ENCODE assay signal across 9 cellular contexts in the genomic region with DNA sequence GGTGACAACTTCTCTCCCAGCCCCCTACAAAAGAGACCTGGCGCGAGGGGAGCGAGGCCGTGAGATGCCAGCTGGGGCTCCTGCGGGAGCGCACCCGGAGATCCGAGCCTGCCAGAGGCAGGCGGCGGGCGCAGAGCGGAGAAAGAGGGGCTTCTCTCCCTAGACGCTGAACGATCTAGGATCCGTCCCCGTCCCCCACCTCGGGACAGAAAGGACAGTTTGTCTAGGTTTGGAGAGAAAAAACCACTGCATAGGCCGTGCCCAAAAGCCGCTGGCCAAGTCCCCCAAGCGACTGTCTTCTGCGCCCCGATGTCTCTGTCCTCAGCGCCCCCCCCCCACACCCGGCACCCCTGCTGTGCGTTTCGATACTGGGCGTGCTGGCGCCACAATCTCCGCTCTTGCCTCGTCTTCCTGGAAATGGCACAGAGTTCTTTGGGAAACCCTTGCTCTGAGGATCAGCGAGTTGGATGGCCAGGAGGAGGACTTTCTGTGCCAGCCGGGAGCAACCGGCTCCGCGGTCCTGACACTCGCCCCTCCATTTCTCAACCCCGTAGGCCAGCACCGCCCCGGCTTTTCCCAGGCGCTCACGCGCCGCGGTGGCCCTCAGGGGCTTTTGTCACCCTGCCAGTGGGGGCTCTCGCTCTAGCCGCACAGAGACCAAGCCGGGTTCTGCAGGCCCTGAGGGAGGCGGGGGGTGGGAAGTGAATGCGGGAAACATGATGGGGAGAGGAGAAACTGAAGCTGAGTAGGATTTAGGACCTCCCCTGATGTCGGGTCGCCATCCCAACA. TPM values are rescaled to one million over a fixed set of nuclear protein-coding genes. Genes with fewer than 3 reads are reported as not detected.
DNase-seq lines count a peak whose midpoint lies in the region; ATAC-seq, FAIRE-seq and TF ChIP-seq lines count a peak whose summit lies in the region.
"Had no signal": no experiment of that assay in that cellular context is flagged by ENCODE, and none has a peak within 500 bp of the region (broad histone marks: within the 10 kb centered on the region; RNA-seq: fewer than 3 reads in every experiment).

No MANE protein-coding gene starts in this region.

- DNase-seq in GM10266 (ENCODE audit: extremely low spot score), result peak; percentile 34
- no peak for DNase-seq in RWPE2 (ENCODE audit: low spot score)
- DNase-seq in retina, result peak; percentile 67
- DNase-seq in occipital lobe (lab: John Stamatoyannopoulos, UW), result no peak
- no peak for DNase-seq in GM12891 (ENCODE audit: insufficient read length, low spot score)

- ATAC-seq in RWPE2 (ENCODE audit: low read depth) (peak; percentile 19; the same call in 1 of the 3 replicates), gastroesophageal sphincter (no peak), HG03280 (IDR thresholded peaks at IDR 0.05; ENCODE audit: unreplicated experiment) (no peak), GM21526 (IDR thresholded peaks at IDR 0.05; ENCODE audit: low FRiP score, unreplicated experiment) (no peak)

- H3K36me3 ChIP-seq in RWPE2 (ENCODE audit: low read depth), result no peaks in the 10 kb centered on the region
- no peaks in the 10 kb centered on the region for H3K36me3 ChIP-seq in gastroesophageal sphincter

- FAIRE-seq in GM12891 (lab: Jason Lieb, UNC), result no peak
- FAIRE-seq: TTC549 had no signal

- TF ChIP-seq POLR2A in gastroesophageal sphincter (IDR thresholded peaks at IDR 0.05) (no peak), GM12891 (IDR thresholded peaks at IDR 0.05; ENCODE audit: low read depth, low read length) (no peak)

- peaks cover 72% of the 10 kb centered on the region for H3K27me3 ChIP-seq in RWPE2 (ENCODE audit: insufficient read depth, poor library complexity, severe bottlenecking)
- peaks cover 89% of the 10 kb centered on the region for H3K27me3 ChIP-seq in gastroesophageal sphincter

- no peak for TF ChIP-seq EP300 in gastroesophageal sphincter (IDR thresholded peaks at IDR 0.05)

- TF ChIP-seq CTCF in GM10266 (IDR thresholded peaks at IDR 0.05; ENCODE audit: control insufficient read depth, insufficient read depth, low read depth, missing control alignments) (no peak), RWPE2 (IDR thresholded peaks at IDR 0.05; ENCODE audit: poor library complexity, severe bottlenecking) (no peak), gastroesophageal sphincter (IDR thresholded peaks at IDR 0.05) (no peak)

- H3K4me1 ChIP-seq in RWPE2 (ENCODE audit: insufficient read depth, poor library complexity, severe bottlenecking) (no peaks in the 10 kb centered on the region), gastroesophageal sphincter (peaks cover 0 to 29% (median 10%) of the 10 kb centered on the region in 3 donors)

- H3K27ac ChIP-seq in RWPE2 (ENCODE audit: poor library complexity, severe bottlenecking) (no peak overlapping the region), gastroesophageal sphincter (peak overlapping the region in 1 of 4 donors; percentile 47)

- WGBS in gastroesophageal sphincter (ENCODE audit: low coverage in 1 of 2), 2 donors, result 0 to 8% methylated on average over 4 to 16 of the region's 51 CpGs

- H3K4me3 ChIP-seq in RWPE2 (ENCODE audit: severe bottlenecking), result no peak overlapping the region
- peak overlapping the region; percentile 12 to 48 for H3K4me3 ChIP-seq in gastroesophageal sphincter

- no peaks in the 10 kb centered on the region for H3K9me3 ChIP-seq in RWPE2 (ENCODE audit: severe bottlenecking)
- no peaks in the 10 kb centered on the region for H3K9me3 ChIP-seq in gastroesophageal sphincter

TF ChIP-seq in GM12891, 5 proteins besides CTCF, POLR2A, EP300 and RAD21:
- TF ChIP-seq POLR2AphosphoS5 (IDR thresholded peaks at IDR 0.05; ENCODE audit: low read depth, low read length) (no peak), TAF1 (IDR thresholded peaks at IDR 0.05; ENCODE audit: low read depth, low read length) (no peak), POU2F2 (IDR thresholded peaks at IDR 0.05; ENCODE audit: low read depth, low read length) (no peak)
TF ChIP-seq in GM12891: peak in this region for 0.

RNA-seq across cellular contexts. Expression of a gene that starts 1.0 kb away (rescaled TPM):
- 1 to 10 TPM in 3 of 4 donors, under 1 TPM in 1; 0.93 to 2.0 (median 1.0) TPM for total RNA-seq in gastroesophageal sphincter
- total RNA-seq in occipital lobe, result 44.5 TPM
- polyA plus RNA-seq in GM12891 (2012; ENCODE audit: low read depth, missing spikeins), result 0.68 TPM

RNA-seq across cellular contexts. Expression of a gene that starts 27.0 kb away (rescaled TPM):
- 10 to 100 TPM; 16.2 to 33.0 (median 27.3) TPM for total RNA-seq in gastroesophageal sphincter
- 19.3 TPM for total RNA-seq in occipital lobe
- 18.0 TPM for polyA plus RNA-seq in GM12891 (2012; ENCODE audit: low read depth, missing spikeins)

Comparison
In these comparisons a context has a peak if more than half of its experiments do, and no peak if none do; other contexts are left out.
1. DNase-seq: peak in GM10266 (single experiment) and retina (single experiment); none in RWPE2 (single experiment), occipital lobe (single experiment) and GM12891 (single experiment).
2. RNA of a gene that starts 1.0 kb away (total RNA-seq): 44.5 TPM in occipital lobe (single experiment); 0.93 to 2.0 TPM in gastroesophageal sphincter; every median in the first group is over 10 times any median in the second.